In genomic region chr10:5862360-5862929, GRCh38 we compare ENCODE assay signal across 9 cellular contexts. TPM values are rescaled to one million over a fixed set of nuclear protein-coding genes. Genes with fewer than 3 reads are reported as not detected.
DNase-seq lines count a peak whose midpoint lies in the region; ATAC-seq and TF ChIP-seq lines count a peak whose summit lies in the region.
"Had no signal": no experiment of that assay in that cellular context is flagged by ENCODE, and none has a peak within 500 bp of the region (broad histone marks: within the 10 kb centered on the region; RNA-seq: fewer than 3 reads in every experiment).

No MANE protein-coding gene starts in this region.

- H3K4me3 ChIP-seq in ovary (no peak overlapping the region), suprapubic skin (no peak overlapping the region), prostate gland (no peak overlapping the region), SJCRH30 (no peak overlapping the region)

- no peak for TF ChIP-seq POLR2A in ovary (IDR thresholded peaks at IDR 0.05)
- no peak for TF ChIP-seq POLR2A in suprapubic skin (IDR thresholded peaks at IDR 0.05)
- no peak for TF ChIP-seq POLR2A in prostate gland (IDR thresholded peaks at IDR 0.05)

- no peak for TF ChIP-seq CTCF in ovary (IDR thresholded peaks at IDR 0.05)
- TF ChIP-seq CTCF in suprapubic skin (IDR thresholded peaks at IDR 0.05), result no peak
- TF ChIP-seq CTCF in prostate gland (IDR thresholded peaks at IDR 0.05), result no peak

- H3K27me3 ChIP-seq in ovary (no peaks in the 10 kb centered on the region), suprapubic skin (no peaks in the 10 kb centered on the region), prostate gland (replicated peaks; ENCODE audit: insufficient read depth) (no peaks in the 10 kb centered on the region), SJCRH30 (no peaks in the 10 kb centered on the region)

- no peaks in the 10 kb centered on the region for H3K36me3 ChIP-seq in ovary
- no peaks in the 10 kb centered on the region for H3K36me3 ChIP-seq in suprapubic skin
- H3K36me3 ChIP-seq in prostate gland, result no peaks in the 10 kb centered on the region
- no peaks in the 10 kb centered on the region for H3K36me3 ChIP-seq in SJCRH30

- intact Hi-C loops in ovary (cut with DNase I), result no loop called here
- intact Hi-C loops in prostate gland (cut with DNase I), result no loop called here

- 93 to 97% (median 94%) methylated on average over 7 of the region's 7 CpGs for WGBS in ovary, 3 donors
- WGBS in suprapubic skin, result 95% methylated on average over 7 of the region's 7 CpGs
- WGBS in prostate gland, result 96% methylated on average over 7 of the region's 7 CpGs

- DNase-seq in left kidney (ENCODE audit: low read depth, low spot score) (peak; percentile 18), ovary (no peak), suprapubic skin (ENCODE audit: low spot score in 2 of 2) (no peak), prostate gland (ENCODE audit: low spot score) (no peak), SJCRH30 (no peak)
- DNase-seq: activated naive CD8-positive, alpha-beta T cell treated with anti-CD3 and anti-CD28 coated beads, Interleukin-2, amount 10 ng/mL, durations not matched to agents 7 days and 5 days had no signal

- H3K9me3 ChIP-seq in ovary (no peaks in the 10 kb centered on the region), suprapubic skin (no peaks in the 10 kb centered on the region), prostate gland (no peaks in the 10 kb centered on the region), SJCRH30 (replicated peaks) (no peaks in the 10 kb centered on the region)

- ATAC-seq in GM18858 (IDR thresholded peaks at IDR 0.05; ENCODE audit: unreplicated experiment), result peak; percentile 95
- ATAC-seq in GM21528 (IDR thresholded peaks at IDR 0.05; ENCODE audit: low FRiP score, unreplicated experiment), result peak; percentile 98
- ATAC-seq in HG03342 (IDR thresholded peaks at IDR 0.05; ENCODE audit: unreplicated experiment), result peak; percentile 96

- H3K4me1 ChIP-seq in ovary (ENCODE audit: insufficient read depth) (no peaks in the 10 kb centered on the region), suprapubic skin (no peaks in the 10 kb centered on the region), prostate gland (replicated peaks) (no peaks in the 10 kb centered on the region), SJCRH30 (no peaks in the 10 kb centered on the region)

- TF ChIP-seq EP300 in ovary (IDR thresholded peaks at IDR 0.05) (no peak), suprapubic skin (IDR thresholded peaks at IDR 0.05) (no peak)

- H3K27ac ChIP-seq in ovary (no peak overlapping the region), suprapubic skin (no peak overlapping the region), prostate gland (no peak overlapping the region), SJCRH30 (no peak overlapping the region)

RNA-seq across cellular contexts. Expression of gene ANKRD16, which starts 27.2 kb away (rescaled TPM):
- 10 to 100 TPM in 4 of 7 donors, 1 to 10 TPM in 3; 8.6 to 15.3 (median 10.0) TPM for total RNA-seq in ovary
- polyA plus RNA-seq in ovary, result 1 to 10 TPM; 6.6 to 7.8 TPM
- 10 to 100 TPM in 2 of 4 donors, 1 to 10 TPM in 2; 6.6 to 10.8 (median 9.7) TPM for total RNA-seq in suprapubic skin
- 10 to 100 TPM; 14.4 to 20.1 TPM for total RNA-seq in prostate gland
- total RNA-seq in SJCRH30 (2014; rRNA removed; shearing (Covaris generic)), result 2.9 and 5.6 TPM in 2 replicates

RNA-seq across cellular contexts. Expression of gene FBH1, which starts 27.6 kb away (rescaled TPM):
- total RNA-seq in ovary (10 to 100 TPM; 54.6 to 80.3 (median 78.3) TPM), suprapubic skin (100 to 1,000 TPM in 2 of 4 donors, 10 to 100 TPM in 2; 70.9 to 131 (median 90.6) TPM), prostate gland (100 to 1,000 TPM in 1 of 2 donors, 10 to 100 TPM in 1; 75.0 to 172 TPM)
- 10 to 100 TPM; 46.4 to 64.1 TPM for polyA plus RNA-seq in ovary
- 32.8 and 38.4 TPM in 2 replicates for total RNA-seq in SJCRH30 (2014; rRNA removed; shearing (Covaris generic))

RNA-seq across cellular contexts. Expression of gene GDI2, which starts 49.2 kb away (rescaled TPM):
- 100 to 1,000 TPM; 148 to 198 (median 177) TPM for total RNA-seq in ovary
- 100 to 1,000 TPM; 111 to 269 TPM for polyA plus RNA-seq in ovary
- total RNA-seq in suprapubic skin, result 100 to 1,000 TPM; 243 to 270 (median 256) TPM
- 100 to 1,000 TPM; 186 to 218 TPM for total RNA-seq in prostate gland
- total RNA-seq in SJCRH30 (2014; rRNA removed; shearing (Covaris generic)), result 283 and 291 TPM in 2 replicates
